ENCODE assay signal across 1 cellular context in genomic region chr4:153447175-153447887, GRCh38.
TF ChIP-seq lines count a peak whose summit lies in the region.

No MANE protein-coding gene starts in this region.

TF ChIP-seq in HEK293, 187 proteins besides CTCF, POLR2A, EP300 and RAD21 (continued from another document):
- TF ChIP-seq ZBTB44 (tag by site-specific recombination; IDR thresholded peaks at IDR 0.05), result peak; percentile 78
- peak; percentile 90 for TF ChIP-seq OSR2 (tag by site-specific recombination; IDR thresholded peaks at IDR 0.05)
- peak; percentile 78 for TF ChIP-seq SETDB1 (IDR thresholded peaks at IDR 0.05; ENCODE audit: insufficient read length, low read length)
- TF ChIP-seq FEZF1 (tag by site-specific recombination; IDR thresholded peaks at IDR 0.05), result peak; percentile 77
- 0 out of 2 replicates have a peak, but pooled peaks have one; percentile 12 for TF ChIP-seq ZNF580 (tag by site-specific recombination; IDR thresholded peaks at IDR 0.05)
- peak; percentile 61; the same call in 1 of the 2 replicates for TF ChIP-seq ZNF596 (tag by site-specific recombination; IDR thresholded peaks at IDR 0.05)
- no peak for TF ChIP-seq ZNF660 (tag by site-specific recombination; IDR thresholded peaks at IDR 0.05)
- peak; percentile 64; the same call in 1 of the 2 replicates for TF ChIP-seq ZNF843 (tag by site-specific recombination; IDR thresholded peaks at IDR 0.05)
- TF ChIP-seq ZNF341 (tag by site-specific recombination; IDR thresholded peaks at IDR 0.05; ENCODE audit: low read depth), result no peak
- TF ChIP-seq ZNF184 (tag by site-specific recombination; IDR thresholded peaks at IDR 0.05), result no peak
- TF ChIP-seq ZIC2 (tag by site-specific recombination; IDR thresholded peaks at IDR 0.05), result no peak
- no peak for TF ChIP-seq ZNF76 (tag by site-specific recombination; IDR thresholded peaks at IDR 0.05; ENCODE audit: borderline replicate concordance, low read depth)
- no peak for TF ChIP-seq KLF7 (tag by site-specific recombination; IDR thresholded peaks at IDR 0.05; ENCODE audit: borderline replicate concordance)
- peak; percentile 94 for TF ChIP-seq PRDM6 (tag by site-specific recombination; IDR thresholded peaks at IDR 0.05)
- peak; percentile 41 for TF ChIP-seq ZNF629 (tag by site-specific recombination; IDR thresholded peaks at IDR 0.05)
- no peak for TF ChIP-seq SALL2 (tag by site-specific recombination; IDR thresholded peaks at IDR 0.05; ENCODE audit: borderline replicate concordance)
- TF ChIP-seq PRDM2 (tag by site-specific recombination; IDR thresholded peaks at IDR 0.05; ENCODE audit: borderline replicate concordance), result no peak
- TF ChIP-seq ZNF174 (tag by site-specific recombination; IDR thresholded peaks at IDR 0.05), result no peak
